In the genomic region with DNA sequence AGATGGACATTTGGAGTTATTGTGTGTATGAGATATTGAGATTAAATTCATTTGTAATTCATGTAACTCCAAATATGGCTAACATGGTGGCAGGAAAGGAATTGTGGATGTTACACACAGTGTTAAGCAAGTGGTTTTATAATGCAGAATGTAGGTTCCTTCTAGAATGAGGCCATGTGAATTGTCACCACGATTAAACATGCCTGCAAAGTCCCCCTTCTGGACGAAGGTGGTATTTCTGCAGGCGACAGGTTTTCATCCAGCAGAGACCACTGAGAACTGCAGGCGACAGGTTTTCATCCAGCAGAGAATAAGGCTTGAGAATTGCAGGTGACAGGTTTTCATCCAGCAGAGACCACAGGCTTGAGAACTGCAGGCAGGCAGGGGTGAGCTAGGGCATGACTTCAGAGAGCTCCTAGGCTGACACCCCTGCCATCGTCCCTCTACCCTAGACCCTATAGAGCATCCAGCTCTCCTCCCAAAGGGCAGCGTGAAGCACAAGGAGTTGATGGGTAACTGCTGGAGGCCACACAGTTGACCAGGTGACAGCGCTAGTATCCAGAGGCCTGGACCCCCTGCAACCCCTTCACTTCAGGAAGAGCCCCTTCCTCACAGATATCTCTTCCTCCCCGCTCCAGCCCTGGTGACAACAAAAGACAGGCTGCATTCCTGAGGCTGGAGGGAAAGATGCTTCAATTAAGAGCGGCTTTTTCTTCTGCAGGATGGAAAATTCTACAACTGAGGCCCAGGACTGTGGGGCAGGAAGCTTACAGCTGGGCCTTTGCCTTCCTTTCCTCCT, we compare ENCODE assay signal across 8 cellular contexts.
DNase-seq lines count a peak whose midpoint lies in the region; ATAC-seq and TF ChIP-seq lines count a peak whose summit lies in the region.

No MANE protein-coding gene starts in this region.

- H3F3A ChIP-seq in PC-3 (ENCODE audit: low read length, unreplicated experiment): no peaks in the 10 kb centered on the region

- H3K4me1 ChIP-seq in PC-3 (ENCODE audit: insufficient read depth, low read length) (peaks cover 9% of the 10 kb centered on the region; the same call in 1 of the 2 replicates), gastroesophageal sphincter (peaks cover 0 to 10% (median 0%) of the 10 kb centered on the region in 3 donors)

- H3K27ac ChIP-seq in PC-3 (ENCODE audit: low read length) (no peak overlapping the region), gastroesophageal sphincter (no peak overlapping the region)

- BruUV-seq in PC-3 (replicated peaks; lab: Mats Ljungman, UMichigan): no TSS peak

- H3K36me3 ChIP-seq in PC-3 (ENCODE audit: low read depth, low read length) (no peaks in the 10 kb centered on the region), gastroesophageal sphincter (no peaks in the 10 kb centered on the region)

- no peak overlapping the region for H3K9ac ChIP-seq in PC-3 (ENCODE audit: low read length)

- H3K4me3 ChIP-seq in HFF-Myc (replicated peaks; ENCODE audit: low read depth, low read length): no peak overlapping the region
- no peak overlapping the region for H3K4me3 ChIP-seq in PC-3 (ENCODE audit: low read length)
- no peak overlapping the region for H3K4me3 ChIP-seq in gastroesophageal sphincter
- no peak overlapping the region for H3K4me3 ChIP-seq in retinal pigment epithelial cell (ENCODE audit: low read length)

- TF ChIP-seq EP300 in gastroesophageal sphincter (IDR thresholded peaks at IDR 0.05): no peak

- H3K9me3 ChIP-seq in PC-3 (ENCODE audit: low read length): no peaks in the 10 kb centered on the region
- peaks cover 0 to 11% (median 0%) of the 10 kb centered on the region in 3 donors for H3K9me3 ChIP-seq in gastroesophageal sphincter

- no peaks in the 10 kb centered on the region for H3K9me2 ChIP-seq in PC-3 (replicated peaks; ENCODE audit: low read length)

- H3K27me3 ChIP-seq in PC-3 (ENCODE audit: low read length) (no peaks in the 10 kb centered on the region), gastroesophageal sphincter (peaks cover 23% of the 10 kb centered on the region)

- peak; percentile 38; the same call in 1 of the 2 replicates for ATAC-seq in PC-3
- no peak for ATAC-seq in gastroesophageal sphincter
- ATAC-seq in HG02852 (IDR thresholded peaks at IDR 0.05; ENCODE audit: unreplicated experiment): no peak
- no peak for ATAC-seq in HG02588 (IDR thresholded peaks at IDR 0.05; ENCODE audit: unreplicated experiment)

- peak; percentile 66 for TF ChIP-seq CTCF in HFF-Myc (IDR thresholded peaks at IDR 0.05; ENCODE audit: low read depth, low read length, missing control alignments)
- TF ChIP-seq CTCF in PC-3 (conservative IDR thresholded peaks at IDR 0.05; ENCODE audit: low read depth, low read length): peak; percentile 55
- TF ChIP-seq CTCF in gastroesophageal sphincter (IDR thresholded peaks at IDR 0.05): peak; percentile 56 to 80 (median 67)
- peak; percentile 82 for TF ChIP-seq CTCF in retinal pigment epithelial cell (conservative IDR thresholded peaks at IDR 0.05; ENCODE audit: low read depth, low read length)

- intact Hi-C loops in PC-3 (cut with micrococcal nuclease): loop anchor here (1.0 kb wide), 2 partner anchors 35 to 200 kb away; no protein-coding TSS in a partner anchor

- WGBS in gastroesophageal sphincter (ENCODE audit: low coverage in 1 of 2), 2 donors: 26 to 51% methylated on average over 4 to 7 of the region's 9 CpGs

- CTCF ChIA-PET in PC-3 (lab: Charles Lee): no interaction called here

- DNase-seq in COLO668 (lab: John Stamatoyannopoulos, UW; ENCODE audit: unreplicated experiment) (peak; percentile 69), HFF-Myc (ENCODE audit: extremely low read depth, low read depth) (no peak), PC-3 (peak; percentile 44), activated T-helper 1 cell treated with Interleukin-2 at 50 U/mL for 16 hours (ENCODE audit: low read depth) (peak; percentile 19), retinal pigment epithelial cell (ENCODE audit: low read depth) (peak; percentile 6)

- no peak overlapping the region for H3K4me2 ChIP-seq in PC-3 (ENCODE audit: low read length)

- POLR2A ChIA-PET in PC-3 (lab: Charles Lee; ENCODE audit: unreplicated experiment): no interaction called here

- no peak for TF ChIP-seq POLR2A in gastroesophageal sphincter (IDR thresholded peaks at IDR 0.05)

- no peak overlapping the region for H2AFZ ChIP-seq in PC-3 (ENCODE audit: low read length)

- no peaks in the 10 kb centered on the region for H4K20me1 ChIP-seq in PC-3 (ENCODE audit: low read length)

- H3K79me2 ChIP-seq in PC-3 (ENCODE audit: low read length): no peaks in the 10 kb centered on the region
